ENCODE assay signal across 8 cellular contexts in genomic region chr5:168328804-168329203, GRCh38. TPM values are rescaled to one million over a fixed set of nuclear protein-coding genes. Genes with fewer than 3 reads are reported as not detected.
DNase-seq lines count a peak whose midpoint lies in the region; ATAC-seq and TF ChIP-seq lines count a peak whose summit lies in the region.

No MANE protein-coding gene starts in this region.

- H3K4me1 ChIP-seq in transverse colon (peaks cover 4 to 22% (median 16%) of the 10 kb centered on the region in 4 donors), heart left ventricle (no peaks in the 10 kb centered on the region)

- H3K27me3 ChIP-seq in transverse colon = no peaks in the 10 kb centered on the region
- peaks cover 0 to 27% (median 5%) of the 10 kb centered on the region in 9 donors for H3K27me3 ChIP-seq in heart left ventricle

- ATAC-seq in heart left ventricle = no peak

- in situ Hi-C loops in astrocyte of the spinal cord (cut with HindIII; ENCODE audit: low sequenced_read_pairs) = no loop called here
- in situ Hi-C loops in transverse colon (cut with MboI; ENCODE audit: low pct_ligation_motif_present in 1 of 4, low pct_unique_long_range_greater_than_20kb in 1 of 4, low sequenced_read_pairs in 3 of 4) = no loop called here

- no peak for TF ChIP-seq EP300 in transverse colon (IDR thresholded peaks at IDR 0.05; ENCODE audit: low read depth)

- H3K27ac ChIP-seq in transverse colon (peak overlapping the region; percentile 58 to 69 (median 60)), heart left ventricle (no peak overlapping the region)

- H3K9me3 ChIP-seq in transverse colon (no peaks in the 10 kb centered on the region), heart left ventricle (no peaks in the 10 kb centered on the region)

- no peak for TF ChIP-seq CTCF in astrocyte of the spinal cord (IDR thresholded peaks at IDR 0.05; ENCODE audit: low read depth, low read length)
- no peak for TF ChIP-seq CTCF in transverse colon (IDR thresholded peaks at IDR 0.05)
- no peak for TF ChIP-seq CTCF in heart left ventricle (IDR thresholded peaks at IDR 0.05)

- 9 to 10% methylated on average over 2 to 6 of the region's 6 CpGs for WGBS in transverse colon (ENCODE audit: low coverage in 1 of 2), 2 donors
- WGBS in heart left ventricle, 4 donors = 14 to 28% (median 21%) methylated on average over 6 of the region's 6 CpGs

- TF ChIP-seq POLR2A in transverse colon (IDR thresholded peaks at IDR 0.05) = no peak
- no peak for TF ChIP-seq POLR2A in heart left ventricle (IDR thresholded peaks at IDR 0.05)

- DNase-seq in SIG-M5 treated with dmso at 0.1 percent for 504 hours (lab: John Stamatoyannopoulos, UW; ENCODE audit: unreplicated experiment) (peak; percentile 52), SIG-M5 (lab: John Stamatoyannopoulos, UW) (no peak), M059J (ENCODE audit: low read depth) (peak; percentile 29), astrocyte of the spinal cord (ENCODE audit: low read depth, low spot score) (peak; percentile 42), transverse colon (peak; percentile 66), KG1 (lab: John Stamatoyannopoulos, UW) (no peak), heart left ventricle (no peak)
- no peak for DNase-seq in activated naive CD4-positive, alpha-beta T cell treated with Interleukin-2 at 50 U/mL for 16 hours

- intact Hi-C loops in transverse colon (cut with DNase I; ENCODE audit: low total_unique reads) = no loop called here
- intact Hi-C loops in heart left ventricle (cut with DNase I) = no loop called here

- H3K36me3 ChIP-seq in transverse colon (no peaks in the 10 kb centered on the region), heart left ventricle (no peaks in the 10 kb centered on the region)

- H3K4me3 ChIP-seq in astrocyte of the spinal cord (ENCODE audit: low read depth, low read length) (no peak overlapping the region), transverse colon (no peak overlapping the region), heart left ventricle (no peak overlapping the region)

RNA-seq across cellular contexts. Expression of gene WWC1, which starts 37.4 kb away (rescaled TPM):
- 6.1 and 9.7 TPM in 2 replicates for total RNA-seq in M059J (2014; rRNA removed; shearing (Covaris generic))
- total RNA-seq in transverse colon = 10 to 100 TPM; 10.1 to 34.8 (median 16.8) TPM
- total RNA-seq in heart left ventricle = 10 to 100 TPM in 1 of 9 donors, 1 to 10 TPM in 6, under 1 TPM in 2; 0.32 to 10.7 (median 1.7) TPM
- polyA plus RNA-seq in heart left ventricle = 10 to 100 TPM in 1 of 2 donors, under 1 TPM in 1; 0.23 to 21.5 TPM

Comparison
In these comparisons a context has a peak if more than half of its experiments do, and no peak if none do; other contexts are left out.
1. DNase-seq: peak in SIG-M5 treated with dmso at 0.1 percent for 504 hours (single experiment), M059J (single experiment), astrocyte of the spinal cord (single experiment) and transverse colon (single experiment); none in SIG-M5 (single experiment), KG1 (single experiment), activated naive CD4-positive, alpha-beta T cell treated with Interleukin-2 at 50 U/mL for 16 hours (single experiment) and heart left ventricle (0 of 5).
2. H3K27ac ChIP-seq: peak in transverse colon (4 of 4); none in heart left ventricle (0 of 12).